Comparison of ENCODE assay signal across 1 cellular context in the genomic region with DNA sequence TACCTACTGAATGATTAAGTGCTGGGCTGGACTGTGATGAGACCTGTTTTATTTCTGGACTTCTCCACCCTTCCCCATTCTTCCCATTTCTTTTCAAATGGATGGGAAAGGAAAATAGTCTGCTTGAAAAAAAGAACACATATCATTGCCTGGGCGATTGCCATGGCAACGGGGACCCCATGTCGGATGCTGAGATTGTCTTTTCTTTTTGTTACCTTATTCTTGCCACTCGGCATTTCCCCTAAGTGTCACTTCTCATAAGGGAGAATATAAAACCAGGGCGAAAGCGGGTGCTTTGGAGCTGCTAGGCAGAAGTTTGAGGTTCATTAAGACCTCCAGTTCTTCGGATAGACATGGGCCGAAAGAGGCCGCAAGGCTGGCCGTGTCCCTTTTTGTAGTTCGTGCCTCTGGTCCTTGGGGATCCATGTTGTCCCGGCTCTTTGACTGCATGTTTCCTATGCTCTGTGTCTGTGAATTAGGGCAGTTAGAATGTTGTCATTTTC.
TF ChIP-seq lines count a peak whose summit lies in the region.

No MANE protein-coding gene starts in this region.

TF ChIP-seq in GM23338, 12 proteins besides CTCF, POLR2A, EP300 and RAD21 (continued from another document):
- TF ChIP-seq, protein P1, sequence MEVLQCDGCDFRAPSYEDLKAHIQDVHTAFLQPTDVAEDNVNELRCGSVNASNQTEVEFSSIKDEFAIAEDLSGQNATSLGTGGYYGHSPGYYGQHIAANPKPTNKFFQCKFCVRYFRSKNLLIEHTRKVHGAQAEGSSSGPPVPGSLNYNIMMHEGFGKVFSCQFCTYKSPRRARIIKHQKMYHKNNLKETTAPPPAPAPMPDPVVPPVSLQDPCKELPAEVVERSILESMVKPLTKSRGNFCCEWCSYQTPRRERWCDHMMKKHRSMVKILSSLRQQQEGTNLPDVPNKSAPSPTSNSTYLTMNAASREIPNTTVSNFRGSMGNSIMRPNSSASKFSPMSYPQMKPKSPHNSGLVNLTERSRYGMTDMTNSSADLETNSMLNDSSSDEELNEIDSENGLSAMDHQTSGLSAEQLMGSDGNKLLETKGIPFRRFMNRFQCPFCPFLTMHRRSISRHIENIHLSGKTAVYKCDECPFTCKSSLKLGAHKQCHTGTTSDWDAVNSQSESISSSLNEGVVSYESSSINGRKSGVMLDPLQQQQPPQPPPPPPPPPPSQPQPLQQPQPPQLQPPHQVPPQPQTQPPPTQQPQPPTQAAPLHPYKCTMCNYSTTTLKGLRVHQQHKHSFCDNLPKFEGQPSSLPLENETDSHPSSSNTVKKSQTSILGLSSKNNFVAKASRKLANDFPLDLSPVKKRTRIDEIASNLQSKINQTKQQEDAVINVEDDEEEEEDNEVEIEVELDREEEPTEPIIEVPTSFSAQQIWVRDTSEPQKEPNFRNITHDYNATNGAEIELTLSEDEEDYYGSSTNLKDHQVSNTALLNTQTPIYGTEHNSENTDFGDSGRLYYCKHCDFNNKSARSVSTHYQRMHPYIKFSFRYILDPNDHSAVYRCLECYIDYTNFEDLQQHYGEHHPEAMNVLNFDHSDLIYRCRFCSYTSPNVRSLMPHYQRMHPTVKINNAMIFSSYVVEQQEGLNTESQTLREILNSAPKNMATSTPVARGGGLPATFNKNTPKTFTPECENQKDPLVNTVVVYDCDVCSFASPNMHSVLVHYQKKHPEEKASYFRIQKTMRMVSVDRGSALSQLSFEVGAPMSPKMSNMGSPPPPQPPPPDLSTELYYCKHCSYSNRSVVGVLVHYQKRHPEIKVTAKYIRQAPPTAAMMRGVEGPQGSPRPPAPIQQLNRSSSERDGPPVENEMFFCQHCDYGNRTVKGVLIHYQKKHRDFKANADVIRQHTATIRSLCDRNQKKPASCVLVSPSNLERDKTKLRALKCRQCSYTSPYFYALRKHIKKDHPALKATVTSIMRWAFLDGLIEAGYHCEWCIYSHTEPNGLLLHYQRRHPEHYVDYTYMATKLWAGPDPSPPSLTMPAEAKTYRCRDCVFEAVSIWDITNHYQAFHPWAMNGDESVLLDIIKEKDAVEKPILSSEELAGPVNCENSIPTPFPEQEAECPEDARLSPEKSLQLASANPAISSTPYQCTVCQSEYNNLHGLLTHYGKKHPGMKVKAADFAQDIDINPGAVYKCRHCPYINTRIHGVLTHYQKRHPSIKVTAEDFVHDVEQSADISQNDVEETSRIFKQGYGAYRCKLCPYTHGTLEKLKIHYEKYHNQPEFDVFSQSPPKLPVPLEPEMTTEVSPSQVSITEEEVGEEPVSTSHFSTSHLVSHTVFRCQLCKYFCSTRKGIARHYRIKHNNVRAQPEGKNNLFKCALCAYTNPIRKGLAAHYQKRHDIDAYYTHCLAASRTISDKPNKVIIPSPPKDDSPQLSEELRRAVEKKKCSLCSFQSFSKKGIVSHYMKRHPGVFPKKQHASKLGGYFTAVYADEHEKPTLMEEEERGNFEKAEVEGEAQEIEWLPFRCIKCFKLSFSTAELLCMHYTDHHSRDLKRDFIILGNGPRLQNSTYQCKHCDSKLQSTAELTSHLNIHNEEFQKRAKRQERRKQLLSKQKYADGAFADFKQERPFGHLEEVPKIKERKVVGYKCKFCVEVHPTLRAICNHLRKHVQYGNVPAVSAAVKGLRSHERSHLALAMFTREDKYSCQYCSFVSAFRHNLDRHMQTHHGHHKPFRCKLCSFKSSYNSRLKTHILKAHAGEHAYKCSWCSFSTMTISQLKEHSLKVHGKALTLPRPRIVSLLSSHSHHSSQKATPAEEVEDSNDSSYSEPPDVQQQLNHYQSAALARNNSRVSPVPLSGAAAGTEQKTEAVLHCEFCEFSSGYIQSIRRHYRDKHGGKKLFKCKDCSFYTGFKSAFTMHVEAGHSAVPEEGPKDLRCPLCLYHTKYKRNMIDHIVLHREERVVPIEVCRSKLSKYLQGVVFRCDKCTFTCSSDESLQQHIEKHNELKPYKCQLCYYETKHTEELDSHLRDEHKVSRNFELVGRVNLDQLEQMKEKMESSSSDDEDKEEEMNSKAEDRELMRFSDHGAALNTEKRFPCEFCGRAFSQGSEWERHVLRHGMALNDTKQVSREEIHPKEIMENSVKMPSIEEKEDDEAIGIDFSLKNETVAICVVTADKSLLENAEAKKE (CRISPR knock-in tag; IDR thresholded peaks at IDR 0.05) = no peak
- TF ChIP-seq ZNF331 (CRISPR knock-in tag; IDR thresholded peaks at IDR 0.05; ENCODE audit: low read depth) (no peak), JUNB (IDR thresholded peaks at IDR 0.05; ENCODE audit: unreplicated experiment) (no peak), ZNF114 (CRISPR knock-in tag; IDR thresholded peaks at IDR 0.05) (no peak)
